In the genomic region with DNA sequence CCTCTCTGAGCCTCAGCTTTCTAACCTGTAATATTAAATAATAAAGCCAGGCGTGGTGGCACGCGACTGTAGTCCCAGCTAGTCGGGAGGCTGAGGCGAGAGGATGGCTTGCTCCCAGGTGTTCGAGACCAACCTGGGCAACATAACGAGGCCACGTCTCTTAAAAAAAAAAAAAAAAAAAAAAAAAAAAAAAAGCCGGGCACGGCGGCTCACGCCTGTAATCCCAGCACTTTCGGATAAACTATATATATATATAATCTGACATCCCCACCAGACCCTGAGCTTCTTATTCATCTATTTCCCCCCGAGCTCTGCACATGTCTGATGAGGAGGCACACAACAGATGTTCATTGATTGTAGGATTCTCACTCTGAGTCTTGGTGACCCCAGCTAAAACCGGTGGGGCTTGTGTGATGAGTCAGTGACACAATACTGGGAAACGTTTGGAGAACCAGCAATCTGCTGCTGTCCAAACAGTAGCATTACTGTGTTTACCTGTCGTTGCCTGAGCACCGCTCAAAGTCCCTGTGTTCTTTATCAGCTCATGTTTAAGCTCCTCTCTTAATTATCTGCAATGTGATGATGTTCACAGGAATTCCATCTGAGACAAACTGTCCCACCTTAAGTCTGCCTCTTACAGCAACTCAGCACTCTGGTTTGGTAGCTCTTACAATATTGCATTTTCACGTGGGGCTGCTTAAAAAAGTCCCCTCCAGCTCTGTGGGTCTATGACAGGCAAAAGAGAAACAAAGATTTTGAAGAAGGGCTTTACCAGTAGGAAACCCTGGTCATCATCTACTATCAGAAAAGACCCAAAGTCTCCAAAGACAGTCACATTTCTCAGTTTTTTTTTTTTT, we compare ENCODE assay signal across 9 cellular contexts. TPM values are rescaled to one million over a fixed set of nuclear protein-coding genes. Genes with fewer than 3 reads are reported as not detected.
DNase-seq lines count a peak whose midpoint lies in the region; ATAC-seq, FAIRE-seq and TF ChIP-seq lines count a peak whose summit lies in the region.
"Had no signal": no experiment of that assay in that cellular context is flagged by ENCODE, and none has a peak within 500 bp of the region (broad histone marks: within the 10 kb centered on the region; RNA-seq: fewer than 3 reads in every experiment).

No MANE protein-coding gene starts in this region.

- H3K9me3 Mint-ChIP-seq in stimulated activated naive B cell treated with anti-CD40 and anti-IgM and Interleukin-4, amounts not matched to agents 10 μg/mL and 1 μg/mL and 100 μg/mL, for 72 hours: no peaks in the 10 kb centered on the region

- peak overlapping the region; percentile 96 to 98 for H3K4me3 Mint-ChIP-seq in stimulated activated naive B cell treated with anti-CD40 and anti-IgM and Interleukin-4, amounts not matched to agents 10 μg/mL and 1 μg/mL and 100 μg/mL, for 72 hours

- H3K36me3 ChIP-seq in adrenal gland (replicated peaks in 1 of 2): no peaks in the 10 kb centered on the region

- peak overlapping the region; percentile 97 to 100 (median 99) for H3K27ac ChIP-seq in adrenal gland

- peak overlapping the region; percentile 100 for H3K27ac Mint-ChIP-seq in stimulated activated naive B cell treated with anti-CD40 and anti-IgM and Interleukin-4, amounts not matched to agents 10 μg/mL and 1 μg/mL and 100 μg/mL, for 72 hours

- no peak for ATAC-seq in stimulated activated naive B cell treated with anti-CD40 and anti-IgM and Interleukin-4, amounts not matched to agents 10 μg/mL and 1 μg/mL and 100 μg/mL, for 72 hours (replicated peaks)
- ATAC-seq in HG03342 (IDR thresholded peaks at IDR 0.05; ENCODE audit: unreplicated experiment) (no peak), HG02981 (IDR thresholded peaks at IDR 0.05; ENCODE audit: unreplicated experiment) (no peak)

- WGBS in adrenal gland, 4 donors: 25 to 39% (median 32%) methylated on average over 18 to 19 of the region's 19 CpGs

- no peaks in the 10 kb centered on the region for H3K36me3 Mint-ChIP-seq in stimulated activated naive B cell treated with anti-CD40 and anti-IgM and Interleukin-4, amounts not matched to agents 10 μg/mL and 1 μg/mL and 100 μg/mL, for 72 hours

- H3K27me3 Mint-ChIP-seq in stimulated activated naive B cell treated with anti-CD40 and anti-IgM and Interleukin-4, amounts not matched to agents 10 μg/mL and 1 μg/mL and 100 μg/mL, for 72 hours: no peaks in the 10 kb centered on the region

- H3K27me3 ChIP-seq in adrenal gland: no peaks in the 10 kb centered on the region

- intact Hi-C loops in adrenal gland (cut with DNase I): no loop called here

- H3K4me1 Mint-ChIP-seq in stimulated activated naive B cell treated with anti-CD40 and anti-IgM and Interleukin-4, amounts not matched to agents 10 μg/mL and 1 μg/mL and 100 μg/mL, for 72 hours: peaks cover 12 to 37% of the 10 kb centered on the region in 2 donors

- H3K9me3 ChIP-seq in adrenal gland (replicated peaks in 1 of 3): no peaks in the 10 kb centered on the region

- no peak for TF ChIP-seq POLR2A in adrenal gland (IDR thresholded peaks at IDR 0.05)

- H3K4me3 ChIP-seq in adrenal gland: peak overlapping the region in 3 of 4 donors; percentile 68 to 100 (median 73)

- peaks cover 20 to 41% of the 10 kb centered on the region in 2 donors for H3K4me1 ChIP-seq in adrenal gland (replicated peaks in 1 of 2)

- FAIRE-seq in islet of Langerhans (lab: Jason Lieb, UNC): peak; percentile 70
- FAIRE-seq: colon had no signal

- peak; percentile 32 to 58 for DNase-seq in NCI-H2081 (lab: John Stamatoyannopoulos, UW)
- DNase-seq in NCI-H2081 treated with DMSO at 0.1 percent for 48 hours (lab: John Stamatoyannopoulos, UW): no peak
- peak; percentile 27 for DNase-seq in NCI-H1694 treated with DMSO at 0.1 percent for 48 hours (lab: John Stamatoyannopoulos, UW)
- peak in 3 of 7 donors; percentile 42 to 67 (median 63) for DNase-seq in adrenal gland
- no peak for DNase-seq in stimulated activated naive B cell treated with anti-CD40 and anti-IgM and Interleukin-4, amounts not matched to agents 10 μg/mL and 1 μg/mL and 100 μg/mL, for 72 hours

- no peak for TF ChIP-seq CTCF in adrenal gland (IDR thresholded peaks at IDR 0.05)

RNA-seq across cellular contexts. Expression of a gene that starts 1.0 kb away (rescaled TPM):
- 1 to 10 TPM; 2.8 to 9.3 (median 7.1) TPM for total RNA-seq in adrenal gland
- 1 to 10 TPM; 4.7 to 5.9 (median 4.7) TPM for polyA plus RNA-seq in adrenal gland

RNA-seq across cellular contexts. Expression of a gene that starts 19.8 kb away (rescaled TPM):
- total RNA-seq in adrenal gland: 100 to 1,000 TPM in 4 of 8 donors, 10 to 100 TPM in 4; 62.5 to 201 (median 100) TPM
- 10 to 100 TPM; 26.9 to 47.8 (median 41.3) TPM for polyA plus RNA-seq in adrenal gland

Comparison
In these comparisons a context has a peak if more than half of its experiments do, and no peak if none do; other contexts are left out.
1. DNase-seq: peak in NCI-H2081 (2 of 2) and NCI-H1694 treated with DMSO at 0.1 percent for 48 hours (single experiment); none in NCI-H2081 treated with DMSO at 0.1 percent for 48 hours (single experiment) and stimulated activated naive B cell treated with anti-CD40 and anti-IgM and Interleukin-4, amounts not matched to agents 10 μg/mL and 1 μg/mL and 100 μg/mL, for 72 hours (single experiment).